8 cellular contexts compared by ENCODE assay signal in the genomic region with DNA sequence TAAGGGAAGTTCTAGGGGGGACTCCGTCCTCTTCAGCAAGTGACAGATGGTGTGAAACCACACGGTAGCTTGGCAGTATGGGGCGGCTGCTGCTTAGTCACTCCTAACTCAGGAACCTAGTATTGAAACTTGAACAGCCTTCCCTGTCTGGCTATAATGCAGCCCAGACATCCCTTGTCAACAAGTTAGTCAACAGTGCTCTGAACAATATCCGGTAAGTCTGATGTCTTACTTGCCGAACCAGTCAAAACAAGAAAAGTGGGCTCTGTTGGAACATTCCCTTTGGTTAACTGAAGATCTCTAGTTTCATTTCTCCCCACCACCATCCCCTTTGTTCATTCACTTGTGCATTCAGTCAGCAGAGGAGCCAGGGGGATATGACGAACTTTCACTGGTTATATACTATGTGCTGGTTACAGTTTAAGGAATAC. TPM values are rescaled to one million over a fixed set of nuclear protein-coding genes. Genes with fewer than 3 reads are reported as not detected.
DNase-seq lines count a peak whose midpoint lies in the region; ATAC-seq and TF ChIP-seq lines count a peak whose summit lies in the region.

No MANE protein-coding gene starts in this region.

- intact Hi-C loops in vagina (cut with DNase I) (no loop called here), aorta (cut with DNase I) (no loop called here)

- ATAC-seq in GM18498 (IDR thresholded peaks at IDR 0.05; ENCODE audit: unreplicated experiment) (peak; percentile 97), GM21825 (IDR thresholded peaks at IDR 0.05; ENCODE audit: unreplicated experiment) (peak; percentile 98), aorta (ENCODE audit: low FRiP score) (no peak)

- no peaks in the 10 kb centered on the region for H3K9me3 Mint-ChIP-seq in activated naive CD8-positive, alpha-beta T cell (ENCODE audit: low read depth)

- 62 to 72% methylated on average over 6 of the region's 6 CpGs for WGBS in aorta, 2 donors

- H3K27me3 Mint-ChIP-seq in activated naive CD8-positive, alpha-beta T cell, result peaks cover 6% of the 10 kb centered on the region

- H3K4me1 ChIP-seq in vagina (no peaks in the 10 kb centered on the region), aorta (ENCODE audit: control insufficient read depth in 1 of 2, insufficient read depth in 2 of 2, low read length in 2 of 2) (no peaks in the 10 kb centered on the region)

- peak overlapping the region; percentile 8 for H3K4me3 Mint-ChIP-seq in activated naive CD8-positive, alpha-beta T cell

- no peak overlapping the region for H3K27ac ChIP-seq in vagina
- no peak overlapping the region for H3K27ac ChIP-seq in aorta (ENCODE audit: low read depth in 1 of 2, low read length in 2 of 2)

- H3K36me3 ChIP-seq in vagina (no peaks in the 10 kb centered on the region), aorta (ENCODE audit: control insufficient read depth in 1 of 2, insufficient read depth in 2 of 2, low read length in 1 of 2) (no peaks in the 10 kb centered on the region)

- peaks cover 22% of the 10 kb centered on the region for H3K4me1 Mint-ChIP-seq in activated naive CD8-positive, alpha-beta T cell (ENCODE audit: low read depth)

- TF ChIP-seq POLR2A in vagina (IDR thresholded peaks at IDR 0.05), result no peak

- H3K9me3 ChIP-seq in vagina (no peaks in the 10 kb centered on the region), aorta (ENCODE audit: control insufficient read depth, low read length) (no peaks in the 10 kb centered on the region)

- peak overlapping the region; percentile 30 for H3K27ac Mint-ChIP-seq in activated naive CD8-positive, alpha-beta T cell

- no peaks in the 10 kb centered on the region for H3K27me3 ChIP-seq in vagina
- no peaks in the 10 kb centered on the region for H3K27me3 ChIP-seq in aorta (ENCODE audit: control insufficient read depth in 1 of 2, insufficient read depth in 2 of 2, low read length in 1 of 2)

- DNase-seq in NCI-H1694 (lab: John Stamatoyannopoulos, UW) (peak; percentile 15), vagina (ENCODE audit: extremely low spot score in 2 of 2) (no peak), aorta (no peak), NCI-H1048 (lab: John Stamatoyannopoulos, UW) (no peak)
- DNase-seq in stimulated activated CD8-positive, alpha-beta memory T cell treated with anti-CD3 and anti-CD28 coated beads, Interleukin-2, amount 100 ng/mL, for 1 hour (ENCODE audit: low read depth in 2 of 2), result peak; percentile 5 to 17

- TF ChIP-seq CTCF in vagina (IDR thresholded peaks at IDR 0.05), result no peak

- no peaks in the 10 kb centered on the region for H3K36me3 Mint-ChIP-seq in activated naive CD8-positive, alpha-beta T cell

- no peak overlapping the region for H3K4me3 ChIP-seq in vagina
- no peak overlapping the region for H3K4me3 ChIP-seq in aorta (ENCODE audit: low read length in 2 of 2)

RNA-seq across cellular contexts. Expression of a gene that starts 18.7 kb away (rescaled TPM):
- total RNA-seq in vagina (not detected), aorta (not detected)
- 1 to 10 TPM in 1 of 2 donors, under 1 TPM in 1; 0.26 to 1.8 TPM for polyA plus RNA-seq in aorta

Comparison
In these comparisons a context has a peak if more than half of its experiments do, and no peak if none do; other contexts are left out.
1. DNase-seq: peak in NCI-H1694 (single experiment) and stimulated activated CD8-positive, alpha-beta memory T cell treated with anti-CD3 and anti-CD28 coated beads, Interleukin-2, amount 100 ng/mL, for 1 hour (2 of 2); none in vagina (0 of 2), aorta (0 of 2) and NCI-H1048 (single experiment).